In the genomic region with DNA sequence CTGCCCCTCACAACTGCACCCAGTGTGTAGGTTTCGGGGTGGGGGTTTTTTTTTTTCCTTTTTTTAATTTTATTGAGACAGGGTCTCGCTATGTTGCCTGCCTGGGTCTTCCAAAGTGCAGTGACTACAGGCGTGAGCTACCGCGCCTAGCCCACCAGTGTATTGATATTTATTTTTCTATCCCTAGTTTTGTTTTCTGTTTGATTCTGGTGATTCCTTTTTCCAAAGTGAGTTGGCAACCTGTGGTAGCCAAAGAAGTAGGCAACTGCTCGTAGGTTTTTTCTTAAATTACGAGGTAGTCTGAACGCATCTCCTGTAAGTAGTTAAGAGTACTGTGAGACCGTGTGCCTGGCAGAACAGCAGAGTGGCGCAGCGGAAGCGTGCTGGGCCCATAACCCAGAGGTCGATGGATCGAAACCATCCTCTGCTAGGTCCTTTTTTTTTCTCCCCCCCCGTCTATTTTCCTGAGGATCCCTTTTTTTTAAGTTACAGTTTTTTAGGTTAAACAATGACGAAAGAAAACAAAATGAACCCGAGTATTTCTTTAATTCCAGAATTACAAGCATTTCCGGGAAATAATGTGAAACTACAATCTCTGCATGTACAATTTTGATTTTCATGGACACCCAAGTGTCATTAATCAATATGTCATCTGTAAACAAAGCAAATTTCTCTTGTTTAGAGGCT, we compare ENCODE assay signal across 8 cellular contexts.
A peak's percentile ranks its signal among the peaks of the same experiment; 100 is the strongest.
DNase-seq lines count a peak whose midpoint lies in the region; ATAC-seq and TF ChIP-seq lines count a peak whose summit lies in the region.

No MANE protein-coding gene starts in this region.

- peak overlapping the region; percentile 96 for H3K27ac Mint-ChIP-seq in activated B cell treated with CpG ODN at 0.5 μM for 24 hours

- H3K4me1 Mint-ChIP-seq in activated B cell treated with CpG ODN at 0.5 μM for 24 hours, result peaks cover 29% of the 10 kb centered on the region

- H3K27me3 Mint-ChIP-seq in activated B cell treated with CpG ODN at 0.5 μM for 24 hours, result peaks cover 3% of the 10 kb centered on the region

- DNase-seq in NCI-H510A treated with DMSO at 0.1 percent for 48 hours (lab: John Stamatoyannopoulos, UW) (peak; percentile 84), NCI-H510A (lab: John Stamatoyannopoulos, UW) (no peak), NCI-H2196 (lab: John Stamatoyannopoulos, UW; ENCODE audit: unreplicated experiment) (peak; percentile 81), activated B cell treated with CpG ODN at 0.5 μM for 24 hours (peak; percentile 55), caudate nucleus (lab: John Stamatoyannopoulos, UW) (peak in 54 of 61 donors; percentile 8 to 84 (median 52)), kidney tubule cell (ENCODE audit: low spot score) (peak; percentile 76), cortex of kidney (lab: John Stamatoyannopoulos, UW) (no peak)
- peak; percentile 64 for DNase-seq in stimulated activated CD4-positive, alpha-beta T cell treated with anti-CD3 and anti-CD28 coated beads, Interleukin-15, amount 100 ng/mL, for 24 hours

- peak overlapping the region; percentile 86 for H3K4me3 Mint-ChIP-seq in activated B cell treated with CpG ODN at 0.5 μM for 24 hours

- TF ChIP-seq CTCF in activated B cell treated with CpG ODN at 0.5 μM for 24 hours (IDR thresholded peaks at IDR 0.05), result no peak

- CTCF ChIA-PET in activated B cell treated with CpG ODN at 0.5 μM for 24 hours (lab: Charles Lee), result interaction anchor here (1.0 to 2.6 kb wide), 3 partner anchors 13 to 283 kb away, joined by 6 to 24 read pairs (median 7); a partner anchor contains a TSS

- ATAC-seq in activated B cell treated with CpG ODN at 0.5 μM for 24 hours (ENCODE audit: low read depth), result peak; percentile 11

- POLR2A ChIA-PET in activated B cell treated with CpG ODN at 0.5 μM for 24 hours (lab: Charles Lee), result interaction anchor here (0.7 to 4.4 kb wide), 38 partner anchors 8 to 1608 kb away, joined by 3 to 340 read pairs (median 14); a partner anchor contains a TSS

- peak overlapping the region; percentile 91 for H3K27ac ChIP-seq in caudate nucleus (ENCODE audit: low read depth, low read length)

- intact Hi-C loops in activated B cell treated with CpG ODN at 0.5 μM for 24 hours (cut with micrococcal nuclease), result loop anchor here (1.0 to 10.0 kb wide), 3 partner anchors 251 to 1551 kb away; a partner anchor contains a TSS

- peaks cover 22% of the 10 kb centered on the region for H3K36me3 Mint-ChIP-seq in activated B cell treated with CpG ODN at 0.5 μM for 24 hours (ENCODE audit: low read depth)

- H3K9me3 Mint-ChIP-seq in activated B cell treated with CpG ODN at 0.5 μM for 24 hours, result peaks cover 2% of the 10 kb centered on the region

Comparison
In these comparisons a context has a peak if more than half of its experiments do, and no peak if none do; other contexts are left out.
1. DNase-seq: peak in NCI-H510A treated with DMSO at 0.1 percent for 48 hours (single experiment), NCI-H2196 (single experiment), activated B cell treated with CpG ODN at 0.5 μM for 24 hours (single experiment), caudate nucleus (54 of 61), kidney tubule cell (single experiment) and stimulated activated CD4-positive, alpha-beta T cell treated with anti-CD3 and anti-CD28 coated beads, Interleukin-15, amount 100 ng/mL, for 24 hours (single experiment); none in NCI-H510A (single experiment) and cortex of kidney (single experiment).